Comparison of ENCODE assay signal across 20 cellular contexts in genomic region chr17:79939755-79940154, GRCh38.
DNase-seq lines count a peak whose midpoint lies in the region; ATAC-seq and TF ChIP-seq lines count a peak whose summit lies in the region.
"Had no signal": no experiment of that assay in that cellular context is flagged by ENCODE, and none has a peak within 500 bp of the region (broad histone marks: within the 10 kb centered on the region; RNA-seq: fewer than 3 reads in every experiment).

No MANE protein-coding gene starts in this region.

- peaks cover 54% of the 10 kb centered on the region for H3K4me1 Mint-ChIP-seq in activated CD8-positive, alpha-beta T cell treated with anti-CD3 and anti-CD28 coated beads, Interleukin-2, amount 10 ng/mL, durations not matched to agents 7 days and 5 days (ENCODE audit: low read depth)
- H3K4me1 Mint-ChIP-seq in activated CD8-positive, alpha-beta T cell treated with anti-CD3 and anti-CD28 coated beads for 36 hours (ENCODE audit: low read depth), result peaks cover 41% of the 10 kb centered on the region
- H3K4me1 Mint-ChIP-seq in naive thymus-derived CD8-positive, alpha-beta T cell, result peaks cover 21 to 81% (median 56%) of the 10 kb centered on the region in 4 donors

- no peak overlapping the region for H3K4me3 ChIP-seq in RWPE2 (ENCODE audit: severe bottlenecking)

- H3K27ac Mint-ChIP-seq in activated CD8-positive, alpha-beta T cell treated with anti-CD3 and anti-CD28 coated beads, Interleukin-2, amount 10 ng/mL, durations not matched to agents 7 days and 5 days, result peak overlapping the region; percentile 31
- no peak overlapping the region for H3K27ac Mint-ChIP-seq in activated CD8-positive, alpha-beta T cell treated with anti-CD3 and anti-CD28 coated beads for 36 hours
- peak overlapping the region in 6 of 10 donors; percentile 58 to 97 (median 66) for H3K27ac Mint-ChIP-seq in naive thymus-derived CD8-positive, alpha-beta T cell

- no peaks in the 10 kb centered on the region for H3K27me3 ChIP-seq in RWPE2 (ENCODE audit: insufficient read depth, poor library complexity, severe bottlenecking)

- DNase-seq in activated CD8-positive, alpha-beta T cell treated with anti-CD3 and anti-CD28 coated beads, Interleukin-2, amount 10 ng/mL, durations not matched to agents 7 days and 5 days, result no peak
- no peak for DNase-seq in activated CD8-positive, alpha-beta T cell treated with anti-CD3 and anti-CD28 coated beads for 36 hours
- DNase-seq in 8988T, result peak; percentile 5
- DNase-seq in RWPE2 (ENCODE audit: low spot score), result peak; percentile 24
- no peak for DNase-seq in naive thymus-derived CD8-positive, alpha-beta T cell
- DNase-seq in activated effector memory CD4-positive, alpha-beta T cell treated with anti-CD3 and anti-CD28 coated beads, Interleukin-2, amount 50 U/mL, for 16 hours, result no peak
- DNase-seq in effector CD4-positive, alpha-beta T cell, result no peak
- DNase-seq: Calu3; CD4-positive, alpha-beta memory T cell; H7; KBM-7; NCI-H1105; NCI-H2081; NCI-H2171 treated with DMSO at 0.1 percent for 48 hours; NCI-H446; NCI-H526 treated with DMSO at 0.1 percent for 48 hours; SIG-M5 had no signal

- intact Hi-C loops in activated CD8-positive, alpha-beta T cell treated with anti-CD3 and anti-CD28 coated beads for 36 hours (cut with micrococcal nuclease), result no loop called here

- POLR2A ChIA-PET in activated CD8-positive, alpha-beta T cell treated with anti-CD3 and anti-CD28 coated beads, Interleukin-2, amount 10 ng/mL, durations not matched to agents 7 days and 5 days (lab: Charles Lee), result no interaction called here
- POLR2A ChIA-PET in activated CD8-positive, alpha-beta T cell treated with anti-CD3 and anti-CD28 coated beads for 36 hours (lab: Charles Lee), result no interaction called here
- POLR2A ChIA-PET in naive thymus-derived CD8-positive, alpha-beta T cell (lab: Charles Lee), result no interaction called here

- CTCF ChIA-PET in activated CD8-positive, alpha-beta T cell treated with anti-CD3 and anti-CD28 coated beads, Interleukin-2, amount 10 ng/mL, durations not matched to agents 7 days and 5 days (lab: Charles Lee), result interaction anchor here (1.0 kb wide), 1 partner anchor 131 kb away, joined by 5 read pairs; no protein-coding TSS in a partner anchor
- CTCF ChIA-PET in activated CD8-positive, alpha-beta T cell treated with anti-CD3 and anti-CD28 coated beads for 36 hours (lab: Charles Lee), result interaction anchor here (0.9 kb wide), 1 partner anchor 31 kb away, joined by 4 read pairs; no protein-coding TSS in a partner anchor

- H3K9me3 Mint-ChIP-seq in activated CD8-positive, alpha-beta T cell treated with anti-CD3 and anti-CD28 coated beads, Interleukin-2, amount 10 ng/mL, durations not matched to agents 7 days and 5 days (ENCODE audit: insufficient read depth), result no peaks in the 10 kb centered on the region
- no peaks in the 10 kb centered on the region for H3K9me3 Mint-ChIP-seq in activated CD8-positive, alpha-beta T cell treated with anti-CD3 and anti-CD28 coated beads for 36 hours
- no peaks in the 10 kb centered on the region for H3K9me3 Mint-ChIP-seq in naive thymus-derived CD8-positive, alpha-beta T cell
- H3K9me3 Mint-ChIP-seq: CD4-positive, alpha-beta memory T cell had no signal

- no peaks in the 10 kb centered on the region for H3K4me1 ChIP-seq in RWPE2 (ENCODE audit: insufficient read depth, poor library complexity, severe bottlenecking)

- H3K36me3 ChIP-seq in RWPE2 (ENCODE audit: low read depth), result no peaks in the 10 kb centered on the region

- ATAC-seq in activated CD8-positive, alpha-beta T cell treated with anti-CD3 and anti-CD28 coated beads, Interleukin-2, amount 10 ng/mL, durations not matched to agents 7 days and 5 days, result no peak
- ATAC-seq in activated CD8-positive, alpha-beta T cell treated with anti-CD3 and anti-CD28 coated beads for 36 hours, result no peak
- ATAC-seq in RWPE2 (ENCODE audit: low read depth), result no peak
- ATAC-seq in naive thymus-derived CD8-positive, alpha-beta T cell, result no peak
- no peak for ATAC-seq in GM21528 (IDR thresholded peaks at IDR 0.05; ENCODE audit: low FRiP score, unreplicated experiment)
- ATAC-seq: HepG2 had no signal

- H3K36me3 Mint-ChIP-seq in activated CD8-positive, alpha-beta T cell treated with anti-CD3 and anti-CD28 coated beads, Interleukin-2, amount 10 ng/mL, durations not matched to agents 7 days and 5 days (ENCODE audit: low read depth), result no peaks in the 10 kb centered on the region
- peaks cover 1% of the 10 kb centered on the region for H3K36me3 Mint-ChIP-seq in activated CD8-positive, alpha-beta T cell treated with anti-CD3 and anti-CD28 coated beads for 36 hours (ENCODE audit: low read depth)
- H3K36me3 Mint-ChIP-seq in naive thymus-derived CD8-positive, alpha-beta T cell, result no peaks in the 10 kb centered on the region
- H3K36me3 Mint-ChIP-seq: CD4-positive, alpha-beta memory T cell had no signal

- peaks cover 4% of the 10 kb centered on the region for H3K27me3 Mint-ChIP-seq in activated CD8-positive, alpha-beta T cell treated with anti-CD3 and anti-CD28 coated beads, Interleukin-2, amount 10 ng/mL, durations not matched to agents 7 days and 5 days (ENCODE audit: low read depth)
- no peaks in the 10 kb centered on the region for H3K27me3 Mint-ChIP-seq in activated CD8-positive, alpha-beta T cell treated with anti-CD3 and anti-CD28 coated beads for 36 hours
- no peaks in the 10 kb centered on the region for H3K27me3 Mint-ChIP-seq in naive thymus-derived CD8-positive, alpha-beta T cell
- H3K27me3 Mint-ChIP-seq: CD4-positive, alpha-beta memory T cell had no signal

- H3K9me3 ChIP-seq in RWPE2 (ENCODE audit: severe bottlenecking), result no peaks in the 10 kb centered on the region

- TF ChIP-seq CTCF in activated CD8-positive, alpha-beta T cell treated with anti-CD3 and anti-CD28 coated beads for 36 hours (IDR thresholded peaks at IDR 0.05), result no peak
- no peak for TF ChIP-seq CTCF in RWPE2 (IDR thresholded peaks at IDR 0.05; ENCODE audit: poor library complexity, severe bottlenecking)

- no peak overlapping the region for H3K27ac ChIP-seq in RWPE2 (ENCODE audit: poor library complexity, severe bottlenecking)
- H3K27ac ChIP-seq: 22Rv1 had no signal

- no peak overlapping the region for H3K4me3 Mint-ChIP-seq in activated CD8-positive, alpha-beta T cell treated with anti-CD3 and anti-CD28 coated beads, Interleukin-2, amount 10 ng/mL, durations not matched to agents 7 days and 5 days
- H3K4me3 Mint-ChIP-seq in activated CD8-positive, alpha-beta T cell treated with anti-CD3 and anti-CD28 coated beads for 36 hours, result no peak overlapping the region
- no peak overlapping the region for H3K4me3 Mint-ChIP-seq in naive thymus-derived CD8-positive, alpha-beta T cell
- H3K4me3 Mint-ChIP-seq: CD4-positive, alpha-beta memory T cell had no signal

Comparison
In these comparisons a context has a peak if more than half of its experiments do, and no peak if none do; other contexts are left out.
1. DNase-seq: peak in 8988T (single experiment) and RWPE2 (single experiment); none in activated CD8-positive, alpha-beta T cell treated with anti-CD3 and anti-CD28 coated beads, Interleukin-2, amount 10 ng/mL, durations not matched to agents 7 days and 5 days (single experiment), activated CD8-positive, alpha-beta T cell treated with anti-CD3 and anti-CD28 coated beads for 36 hours (single experiment), naive thymus-derived CD8-positive, alpha-beta T cell (0 of 10), activated effector memory CD4-positive, alpha-beta T cell treated with anti-CD3 and anti-CD28 coated beads, Interleukin-2, amount 50 U/mL, for 16 hours (single experiment) and effector CD4-positive, alpha-beta T cell (single experiment).